ENCODE assay signal across 8 cellular contexts in the genomic region with DNA sequence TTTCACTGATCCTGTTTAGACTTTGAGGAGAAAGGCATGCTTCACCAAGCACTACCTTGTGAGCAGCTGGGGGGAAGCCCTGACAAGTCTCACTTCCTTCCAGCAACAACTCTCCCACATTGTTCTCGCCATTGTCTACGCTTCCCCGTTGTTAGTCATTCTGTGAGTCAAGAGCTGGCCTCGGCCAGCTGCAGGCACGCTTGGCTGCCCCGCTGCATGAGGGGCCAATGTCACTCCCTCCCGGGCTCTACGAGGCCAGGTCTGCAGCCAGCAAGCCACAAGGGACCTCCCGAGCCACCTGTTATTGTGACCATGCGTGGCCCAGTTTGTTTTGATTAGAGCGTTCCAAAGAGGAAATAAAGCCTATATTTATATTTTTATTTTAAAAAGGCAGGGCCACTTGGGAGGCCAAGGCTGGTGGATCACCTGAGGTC.
DNase-seq lines count a peak whose midpoint lies in the region; ATAC-seq and TF ChIP-seq lines count a peak whose summit lies in the region.

No MANE protein-coding gene starts in this region.

- H3K36me3 ChIP-seq in osteoblast (ENCODE audit: insufficient read depth, low read length), result no peaks in the 10 kb centered on the region

- H3K27ac Mint-ChIP-seq in activated naive CD4-positive, alpha-beta T cell treated with anti-CD3 and anti-CD28 coated beads, Interleukin-2, amount 50 U/mL, for 72 hours, result no peak overlapping the region
- H3K27ac Mint-ChIP-seq in activated naive CD4-positive, alpha-beta T cell treated with anti-CD3 and anti-CD28 coated beads, Interleukin-2, amount 10 ng/mL, durations not matched to agents 7 days and 5 days, result no peak overlapping the region

- H3K27me3 Mint-ChIP-seq in activated naive CD4-positive, alpha-beta T cell treated with anti-CD3 and anti-CD28 coated beads, Interleukin-2, amount 10 ng/mL, durations not matched to agents 7 days and 5 days, result peaks cover 5% of the 10 kb centered on the region

- H3K27ac ChIP-seq in osteoblast (ENCODE audit: low read depth, low read length), result peak overlapping the region; percentile 44

- CTCF ChIA-PET in activated naive CD4-positive, alpha-beta T cell treated with anti-CD3 and anti-CD28 coated beads, Interleukin-2, amount 10 ng/mL, durations not matched to agents 7 days and 5 days (lab: Charles Lee), result no interaction called here

- no peaks in the 10 kb centered on the region for H3K79me2 ChIP-seq in osteoblast (ENCODE audit: insufficient read depth, low read length)

- H3K27me3 ChIP-seq in osteoblast (ENCODE audit: insufficient read depth, low read length), result no peaks in the 10 kb centered on the region

- DNase-seq in activated naive CD4-positive, alpha-beta T cell treated with anti-CD3 and anti-CD28 coated beads, Interleukin-2, amount 50 U/mL, for 72 hours (ENCODE audit: low spot score in 2 of 2), result peak in 1 of 2 donors; percentile 62
- DNase-seq in activated naive CD4-positive, alpha-beta T cell treated with anti-CD3 and anti-CD28 coated beads, Interleukin-2, amount 10 ng/mL, durations not matched to agents 7 days and 5 days, result no peak
- DNase-seq in NCI-H1092 treated with DMSO at 0.1 percent for 48 hours (lab: John Stamatoyannopoulos, UW), result peak; percentile 15
- peak; percentile 100 for DNase-seq in dermis blood vessel endothelial cell
- DNase-seq in osteoblast (ENCODE audit: insufficient read length, low spot score, missing footprints), result peak; percentile 76
- DNase-seq in AML-193 (lab: John Stamatoyannopoulos, UW), result no peak
- DNase-seq in NCI-H1930 (lab: John Stamatoyannopoulos, UW), result no peak

- no peak overlapping the region for H3K4me2 ChIP-seq in osteoblast (ENCODE audit: insufficient read depth, low read length)

- no peaks in the 10 kb centered on the region for H3K9me3 ChIP-seq in osteoblast (ENCODE audit: low read depth, low read length)

- H3K4me1 Mint-ChIP-seq in activated naive CD4-positive, alpha-beta T cell treated with anti-CD3 and anti-CD28 coated beads, Interleukin-2, amount 10 ng/mL, durations not matched to agents 7 days and 5 days, result peaks cover 3% of the 10 kb centered on the region

- H3K4me3 ChIP-seq in osteoblast (ENCODE audit: insufficient read depth, low read length), result no peak overlapping the region

- H4K20me1 ChIP-seq in osteoblast (ENCODE audit: insufficient read depth, low read length), result no peaks in the 10 kb centered on the region

- H3K4me3 Mint-ChIP-seq in activated naive CD4-positive, alpha-beta T cell treated with anti-CD3 and anti-CD28 coated beads, Interleukin-2, amount 10 ng/mL, durations not matched to agents 7 days and 5 days, result no peak overlapping the region

- no peak for TF ChIP-seq CTCF in osteoblast (IDR thresholded peaks at IDR 0.05; ENCODE audit: extremely low read depth, low read depth, low read length)

- H3K9me3 Mint-ChIP-seq in activated naive CD4-positive, alpha-beta T cell treated with anti-CD3 and anti-CD28 coated beads, Interleukin-2, amount 50 U/mL, for 72 hours, result peaks cover 9 to 13% of the 10 kb centered on the region in 2 donors
- peaks cover 4% of the 10 kb centered on the region for H3K9me3 Mint-ChIP-seq in activated naive CD4-positive, alpha-beta T cell treated with anti-CD3 and anti-CD28 coated beads, Interleukin-2, amount 10 ng/mL, durations not matched to agents 7 days and 5 days

- H3K36me3 Mint-ChIP-seq in activated naive CD4-positive, alpha-beta T cell treated with anti-CD3 and anti-CD28 coated beads, Interleukin-2, amount 50 U/mL, for 72 hours, result peaks cover 0 to 27% of the 10 kb centered on the region in 2 donors
- H3K36me3 Mint-ChIP-seq in activated naive CD4-positive, alpha-beta T cell treated with anti-CD3 and anti-CD28 coated beads, Interleukin-2, amount 10 ng/mL, durations not matched to agents 7 days and 5 days, result peaks cover 8% of the 10 kb centered on the region

- ATAC-seq in activated naive CD4-positive, alpha-beta T cell treated with anti-CD3 and anti-CD28 coated beads, Interleukin-2, amount 50 U/mL, for 72 hours, result peak; percentile 64 to 98
- peak; percentile 98 for ATAC-seq in HG02678 (IDR thresholded peaks at IDR 0.05; ENCODE audit: unreplicated experiment)

- H3K4me1 ChIP-seq in osteoblast (ENCODE audit: insufficient read depth, low read length), result peaks cover 18% of the 10 kb centered on the region

- peak overlapping the region; percentile 39 for H2AFZ ChIP-seq in osteoblast (ENCODE audit: low read length)

Comparison
In these comparisons a context has a peak if more than half of its experiments do, and no peak if none do; other contexts are left out.
1. DNase-seq: peak in NCI-H1092 treated with DMSO at 0.1 percent for 48 hours (single experiment), dermis blood vessel endothelial cell (single experiment) and osteoblast (single experiment); none in activated naive CD4-positive, alpha-beta T cell treated with anti-CD3 and anti-CD28 coated beads, Interleukin-2, amount 10 ng/mL, durations not matched to agents 7 days and 5 days (single experiment), AML-193 (0 of 2) and NCI-H1930 (0 of 2).